ENCODE assay signal across 8 cellular contexts in genomic region chr12:39032034-39032433, GRCh38.
"Had no signal": no experiment of that assay in that cellular context is flagged by ENCODE, and none has a peak within 500 bp of the region (broad histone marks: within the 10 kb centered on the region; RNA-seq: fewer than 3 reads in every experiment).

No MANE protein-coding gene starts in this region.

- H3K36me3 ChIP-seq: HAP-1 had no signal

- H3K4me3 Mint-ChIP-seq: HFFc6 had no signal

- H3K27ac Mint-ChIP-seq: HFFc6 had no signal

- H3K9ac ChIP-seq: GM23248 had no signal

- H3K9me3 ChIP-seq: HAP-1 had no signal

- ATAC-seq: HCT116 had no signal

- H3K27ac ChIP-seq: GM23248 had no signal

- DNase-seq: GM23248, GOT3, H7, HFFc6, IMR-90 had no signal

- H3K4me3 ChIP-seq: GM23248, HAP-1 had no signal

- H3K4me1 ChIP-seq: HAP-1 had no signal

- H2AFZ ChIP-seq: GM23248 had no signal

- FAIRE-seq: HTR-8/SVneo had no signal
